Comparison of ENCODE assay signal across 7 cellular contexts in the genomic region with DNA sequence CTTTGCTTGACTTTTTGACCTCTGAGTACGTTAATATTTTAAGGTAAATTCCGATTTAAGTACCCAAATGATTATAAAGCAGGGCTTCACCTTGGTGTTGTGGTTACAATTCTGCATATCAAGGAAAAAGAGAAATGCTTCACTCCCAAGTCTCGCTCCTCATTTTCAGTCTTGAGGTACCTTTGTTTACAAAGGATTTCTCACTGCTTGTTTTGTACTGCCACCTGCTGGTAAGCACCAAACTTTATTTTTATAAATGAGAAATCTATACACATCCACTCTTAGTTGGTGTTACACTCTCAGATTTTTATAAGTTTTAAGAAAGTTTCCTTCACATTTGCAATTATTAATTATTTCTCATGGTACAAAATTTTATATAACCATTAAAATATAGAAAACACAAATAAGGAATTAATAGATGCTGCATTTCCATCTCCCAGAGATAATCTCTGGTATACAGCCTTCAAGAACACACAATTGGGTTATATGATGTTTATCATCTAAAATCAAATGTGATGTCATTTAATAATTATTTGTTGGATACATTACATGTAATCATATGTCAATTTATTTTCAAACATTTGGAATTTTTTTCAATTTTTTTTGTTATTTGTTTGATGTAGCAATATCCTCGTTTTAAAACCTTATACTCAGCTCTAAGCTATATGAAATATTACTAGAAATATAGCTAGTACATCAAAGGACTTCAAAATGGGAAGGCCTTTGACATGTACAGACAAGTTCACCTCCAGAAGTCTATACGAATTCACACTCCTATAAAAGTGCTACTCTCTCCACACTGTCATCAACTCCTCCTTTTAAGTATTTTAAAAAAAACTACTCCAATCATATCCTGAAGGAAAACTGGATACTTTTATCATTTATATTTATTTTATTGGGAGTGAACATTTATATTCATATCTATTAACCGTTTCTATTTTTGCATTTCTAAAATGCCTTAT.
DNase-seq lines count a peak whose midpoint lies in the region; ATAC-seq and TF ChIP-seq lines count a peak whose summit lies in the region.

No MANE protein-coding gene starts in this region.

- H3K36me3 Mint-ChIP-seq in WTC11: no peaks in the 10 kb centered on the region

- peaks cover 14% of the 10 kb centered on the region for H3K9me3 Mint-ChIP-seq in WTC11

- DNase-seq in ELR (ENCODE audit: low read depth) (peak; percentile 67), NCI-H1105 treated with DMSO at 0.1 percent for 48 hours (lab: John Stamatoyannopoulos, UW) (peak; percentile 60), WTC11 (ENCODE audit: low spot score) (no peak), iPS DF 6.9 (ENCODE audit: low read depth, low spot score) (peak; percentile 27), transverse colon (no peak)
- DNase-seq in activated CD8-positive, alpha-beta memory T cell treated with anti-CD3 and anti-CD28 coated beads for 24 hours: no peak

- H3K27me3 ChIP-seq in iPS DF 6.9 (ENCODE audit: control insufficient read depth, insufficient read depth, low read length) (no peaks in the 10 kb centered on the region), transverse colon (no peaks in the 10 kb centered on the region)

- ATAC-seq in GM21737 (IDR thresholded peaks at IDR 0.05; ENCODE audit: unreplicated experiment) (peak; percentile 52), WTC11 (peak; percentile 14; the same call in 1 of the 2 replicates)

- POLR2A ChIA-PET in WTC11 (lab: Charles Lee): no interaction called here

- H3K9me3 ChIP-seq in iPS DF 6.9 (ENCODE audit: control insufficient read depth, insufficient read depth, low read length): no peaks in the 10 kb centered on the region
- H3K9me3 ChIP-seq in transverse colon: no peaks in the 10 kb centered on the region

- H3K4me3 Mint-ChIP-seq in WTC11: no peak overlapping the region

- H3K27ac ChIP-seq in iPS DF 6.9 (ENCODE audit: low read length) (no peak overlapping the region), transverse colon (no peak overlapping the region)

- in situ Hi-C loops in transverse colon (cut with MboI; ENCODE audit: low pct_ligation_motif_present in 1 of 4, low pct_unique_long_range_greater_than_20kb in 1 of 4, low sequenced_read_pairs in 3 of 4): loop anchor here (5.0 to 25.0 kb wide), 3 partner anchors 251 to 256 kb away; no protein-coding TSS in a partner anchor

- H3K27me3 Mint-ChIP-seq in WTC11 (ENCODE audit: low read depth): no peaks in the 10 kb centered on the region; the same call in 1 of the 2 replicates

- H3K36me3 ChIP-seq in iPS DF 6.9 (ENCODE audit: control insufficient read depth, insufficient read depth, low read length) (no peaks in the 10 kb centered on the region), transverse colon (no peaks in the 10 kb centered on the region)

- H3K27ac Mint-ChIP-seq in WTC11: no peak overlapping the region

- no CpG with 5 or more reads among the region's 6 CpGs for WGBS in iPS DF 6.9 (ENCODE audit: insufficient coverage, insufficient read length)
- WGBS in transverse colon (ENCODE audit: low coverage in 1 of 2), 2 donors: 17 to 25% methylated on average over 6 of the region's 6 CpGs

- H3K4me1 ChIP-seq in iPS DF 6.9 (ENCODE audit: control insufficient read depth, insufficient read depth, low read length) (no peaks in the 10 kb centered on the region), transverse colon (no peaks in the 10 kb centered on the region)

- intact Hi-C loops in transverse colon (cut with DNase I; ENCODE audit: low total_unique reads): loop anchor here (5.0 kb wide), 1 partner anchor 256 kb away; no protein-coding TSS in a partner anchor

- no peak for TF ChIP-seq POLR2A in transverse colon (IDR thresholded peaks at IDR 0.05)

- H3K4me3 ChIP-seq in iPS DF 6.9 (ENCODE audit: low read length) (no peak overlapping the region), transverse colon (no peak overlapping the region)

- CTCF ChIA-PET in WTC11 (lab: Charles Lee): interaction anchor here (0.7 to 2.3 kb wide), 4 partner anchors 16 to 262 kb away, joined by 3 to 17 read pairs (median 6); no protein-coding TSS in a partner anchor

- H3K4me1 Mint-ChIP-seq in WTC11: peaks cover 19% of the 10 kb centered on the region

- TF ChIP-seq CTCF in WTC11 (IDR thresholded peaks at IDR 0.05) (peak; percentile 53), transverse colon (IDR thresholded peaks at IDR 0.05) (peak; percentile 58 to 70 (median 65))

- no peak for TF ChIP-seq EP300 in transverse colon (IDR thresholded peaks at IDR 0.05; ENCODE audit: low read depth)

TF ChIP-seq in WTC11, 78 proteins besides CTCF, POLR2A, EP300 and RAD21:
- TF ChIP-seq FOXP1 (CRISPR knock-in tag; IDR thresholded peaks at IDR 0.05; ENCODE audit: borderline replicate concordance) (no peak), MYBL2 (CRISPR knock-in tag; IDR thresholded peaks at IDR 0.05) (no peak), ZNF232 (CRISPR knock-in tag; IDR thresholded peaks at IDR 0.05) (no peak), RORB (CRISPR knock-in tag; IDR thresholded peaks at IDR 0.05) (no peak)
- TF ChIP-seq, protein P1, sequence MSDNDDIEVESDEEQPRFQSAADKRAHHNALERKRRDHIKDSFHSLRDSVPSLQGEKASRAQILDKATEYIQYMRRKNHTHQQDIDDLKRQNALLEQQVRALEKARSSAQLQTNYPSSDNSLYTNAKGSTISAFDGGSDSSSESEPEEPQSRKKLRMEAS (CRISPR knock-in tag; IDR thresholded peaks at IDR 0.05): no peak

Comparison
In these comparisons a context has a peak if more than half of its experiments do, and no peak if none do; other contexts are left out.
1. DNase-seq: peak in ELR (single experiment), NCI-H1105 treated with DMSO at 0.1 percent for 48 hours (single experiment) and iPS DF 6.9 (single experiment); none in WTC11 (single experiment), transverse colon (single experiment) and activated CD8-positive, alpha-beta memory T cell treated with anti-CD3 and anti-CD28 coated beads for 24 hours (single experiment).